In genomic region chr11:111355956-111356659, GRCh38 we compare ENCODE assay signal across 31 cellular contexts. TPM values are rescaled to one million over a fixed set of nuclear protein-coding genes. Genes with fewer than 3 reads are reported as not detected.
A peak's percentile ranks its signal among the peaks of the same experiment; 100 is the strongest.
DNase-seq lines count a peak whose midpoint lies in the region; ATAC-seq and TF ChIP-seq lines count a peak whose summit lies in the region.
"Had no signal": no experiment of that assay in that cellular context is flagged by ENCODE, and none has a peak within 500 bp of the region (broad histone marks: within the 10 kb centered on the region; RNA-seq: fewer than 3 reads in every experiment).

No MANE protein-coding gene starts in this region.

- no peak overlapping the region for H3K4me2 ChIP-seq in IMR-90 (ENCODE audit: low read depth, low read length)
- H3K4me2 ChIP-seq: KMS-11, SK-N-SH had no signal

- no peak overlapping the region for H3K4me3 ChIP-seq in IMR-90 (ENCODE audit: insufficient read depth, low read depth, low read length)
- no peak overlapping the region for H3K4me3 ChIP-seq in lung
- H3K4me3 ChIP-seq: colonic mucosa, upper lobe of left lung had no signal

- no peak overlapping the region for H3K4ac ChIP-seq in IMR-90 (ENCODE audit: low read depth, low read length)

- H2BK15ac ChIP-seq in IMR-90 (ENCODE audit: low read depth, low read length), result no peak overlapping the region

- 80% methylated on average over 1 of the region's 5 CpGs; no CpG with 5 or more reads in 1 of the 2 experiments for WGBS in IMR-90 (ENCODE audit: extremely low coverage in 2 of 2, insufficient read length in 1 of 2), 2 experiments
- WGBS in lung, 2 donors, result 68 to 73% methylated on average over 5 of the region's 5 CpGs

- no peaks in the 10 kb centered on the region; the same call in 1 of the 2 replicates for H3K9me1 ChIP-seq in IMR-90 (ENCODE audit: insufficient read depth, low read length)

- H3K9me3 ChIP-seq in IMR-90 (ENCODE audit: control insufficient read depth, insufficient read depth, low read length) (no peaks in the 10 kb centered on the region), lung (ENCODE audit: control insufficient read depth in 2 of 2, insufficient read depth in 1 of 2, low read length in 1 of 2) (no peaks in the 10 kb centered on the region)
- H3K9me3 ChIP-seq: BE2C, colonic mucosa, SK-N-SH, upper lobe of left lung had no signal

- H3K27ac ChIP-seq in IMR-90 (ENCODE audit: insufficient read depth, low read length), result no peak overlapping the region
- H3K27ac ChIP-seq in lung (ENCODE audit: low read depth in 1 of 2, low read length in 1 of 2), result no peak overlapping the region
- H3K27ac ChIP-seq: colonic mucosa, KMS-11, upper lobe of left lung had no signal

- no peak for TF ChIP-seq CTCF in IMR-90 (conservative IDR thresholded peaks at IDR 0.05; ENCODE audit: low read depth, low read length)
- TF ChIP-seq CTCF in lung (IDR thresholded peaks at IDR 0.05; ENCODE audit: control extremely low read depth, extremely low read depth), result no peak
- TF ChIP-seq CTCF in GM10266 (IDR thresholded peaks at IDR 0.05; ENCODE audit: control insufficient read depth, insufficient read depth, low read depth, missing control alignments), result no peak

- no peak overlapping the region for H4K5ac ChIP-seq in IMR-90 (ENCODE audit: low read depth, low read length)

- CTCF ChIA-PET in IMR-90 (lab: Yijun Ruan, JAX), result no interaction called here

- ATAC-seq in IMR-90 (ENCODE audit: low read depth), result no peak
- no peak for ATAC-seq in lung (ENCODE audit: insufficient read depth, low FRiP score)
- ATAC-seq: activated naive CD8-positive, alpha-beta T cell treated with anti-CD3 and anti-CD28 coated beads, Interleukin-2, amount 50 U/mL, for 24 hours; left cardiac atrium; stimulated activated effector memory CD8-positive, alpha-beta T cell treated with anti-CD3 and anti-CD28 coated beads, Interleukin-12 subunit alpha, Interleukin-12 subunit beta, amount 100 ng/mL, for 72 hours had no signal

- TF ChIP-seq POLR2A in IMR-90 (IDR thresholded peaks at IDR 0.05; ENCODE audit: low read depth, low read length), result no peak

- no peak overlapping the region for H3K56ac ChIP-seq in IMR-90 (ENCODE audit: extremely low read depth, insufficient read depth, low read length)

- no peaks in the 10 kb centered on the region for H3K36me3 ChIP-seq in IMR-90 (ENCODE audit: control insufficient read depth, insufficient read depth, low read length)
- H3K36me3 ChIP-seq in lung (ENCODE audit: control insufficient read depth in 2 of 2, insufficient read depth in 2 of 2, low read length in 2 of 2), result no peaks in the 10 kb centered on the region
- H3K36me3 ChIP-seq: BE2C, colonic mucosa, upper lobe of left lung had no signal

- in situ Hi-C loops in IMR-90 (cut with MboI; ENCODE audit: low sequenced_read_pairs), result no loop called here

- DNase-seq in DMS153 (lab: John Stamatoyannopoulos, UW), result peak; percentile 57
- no peak for DNase-seq in IMR-90
- peak; percentile 73 for DNase-seq in NCI-H748 (lab: John Stamatoyannopoulos, UW; ENCODE audit: unreplicated experiment)
- DNase-seq in lung (ENCODE audit: low spot score), result peak; percentile 20
- DNase-seq in amygdala (lab: John Stamatoyannopoulos, UW), result no peak
- no peak for DNase-seq in CD1c-positive myeloid dendritic cell (ENCODE audit: extremely low spot score)
- DNase-seq in GM10266 (ENCODE audit: extremely low spot score), result no peak
- no peak for DNase-seq in NCI-H2196 (lab: John Stamatoyannopoulos, UW; ENCODE audit: unreplicated experiment)
- DNase-seq: ACHN; activated CD4-positive, alpha-beta memory T cell treated with anti-CD3 and anti-CD28 coated beads for 36 hours; activated CD4-positive, CD25-positive, alpha-beta regulatory T cell treated with anti-CD3 and anti-CD28 coated beads, Interleukin-2, amount 50 U/mL, for 72 hours; activated naive CD4-positive, alpha-beta T cell; activated naive CD8-positive, alpha-beta T cell treated with anti-CD3 and anti-CD28 coated beads, Interleukin-2, amount 50 U/mL, for 24 hours; BE2C; CD8-positive, alpha-beta memory T cell; colonic mucosa; effector CD4-positive, alpha-beta T cell; hypothalamus; left cardiac atrium; NCI-H1694 treated with DMSO at 0.1 percent for 48 hours; nephron progenitor cell; SK-N-SH; stimulated activated CD4-positive, alpha-beta T cell treated with anti-CD3 and anti-CD28 coated beads, Interleukin-15, amount 100 ng/mL, for 24 hours; T-helper 2 cell; upper lobe of left lung had no signal

- no peak overlapping the region for H2AK5ac ChIP-seq in IMR-90 (ENCODE audit: low read depth, low read length)

- intact Hi-C loops in IMR-90 (cut with micrococcal nuclease), result no loop called here

- H3K4me1 ChIP-seq in IMR-90 (ENCODE audit: control insufficient read depth, insufficient read depth, low read length), result no peaks in the 10 kb centered on the region
- H3K4me1 ChIP-seq in lung (ENCODE audit: control insufficient read depth in 2 of 2, insufficient read depth in 2 of 2, low read length in 2 of 2), result peaks cover 0 to 1% of the 10 kb centered on the region in 2 donors
- H3K4me1 ChIP-seq: BE2C, colonic mucosa, upper lobe of left lung had no signal

- no peak overlapping the region for H2BK20ac ChIP-seq in IMR-90 (ENCODE audit: low read depth, low read length)

- no peak overlapping the region for H3K18ac ChIP-seq in IMR-90 (ENCODE audit: low read depth, low read length)

- H2BK120ac ChIP-seq in IMR-90 (ENCODE audit: low read depth, low read length), result no peak overlapping the region

- H3K79me1 ChIP-seq in IMR-90 (ENCODE audit: low read depth in 1 of 2, low read length in 2 of 2), result no peaks in the 10 kb centered on the region

- no peak overlapping the region for H4K8ac ChIP-seq in IMR-90 (ENCODE audit: low read depth in 2 of 2, low read length in 2 of 2)

- POLR2A ChIA-PET in IMR-90 (lab: Charles Lee; ENCODE audit: unreplicated experiment), result no interaction called here

- no peak overlapping the region for H3K9ac ChIP-seq in IMR-90 (ENCODE audit: low read depth, low read length)
- H3K9ac ChIP-seq: KMS-11, SK-N-SH had no signal

- peak overlapping the region; percentile 1 for H2AK9ac ChIP-seq in IMR-90 (replicated peaks; ENCODE audit: low read depth, low read length, poor library complexity)

- no peak overlapping the region for H2BK5ac ChIP-seq in IMR-90 (ENCODE audit: low read depth, low read length, poor library complexity, severe bottlenecking)

- no TSS peak for BruUV-seq in IMR-90 (replicated peaks; lab: Mats Ljungman, UMichigan)

- H3K27me3 ChIP-seq in IMR-90 (ENCODE audit: control insufficient read depth, insufficient read depth, low read length) (peaks cover 26% of the 10 kb centered on the region), lung (ENCODE audit: control insufficient read depth, insufficient read depth) (no peaks in the 10 kb centered on the region)
- H3K27me3 ChIP-seq: colonic mucosa, upper lobe of left lung had no signal

- dilution Hi-C loops in IMR-90 (cut with HindIII; ENCODE audit: low sequenced_read_pairs, unreplicated experiment), result no loop called here

- no peak overlapping the region for H3K14ac ChIP-seq in IMR-90 (replicated peaks; ENCODE audit: low read depth, low read length)

- H4K91ac ChIP-seq in IMR-90 (ENCODE audit: insufficient read depth, low read depth, low read length), result no peak overlapping the region

- H2AFZ ChIP-seq in IMR-90 (replicated peaks; ENCODE audit: low read length, poor library complexity), result no peak overlapping the region

- H4K20me1 ChIP-seq in IMR-90 (ENCODE audit: insufficient read depth, low read length), result no peaks in the 10 kb centered on the region

- no peak for TF ChIP-seq RAD21 in IMR-90 (IDR thresholded peaks at IDR 0.05; ENCODE audit: low read length)

- no peak overlapping the region for H3K23ac ChIP-seq in IMR-90 (ENCODE audit: low read depth, low read length)

TF ChIP-seq in IMR-90, 13 proteins besides CTCF, POLR2A, EP300 and RAD21:
- TF ChIP-seq NFE2L2 (IDR thresholded peaks at IDR 0.05; ENCODE audit: low read depth, low read length) (no peak), SMC3 (IDR thresholded peaks at IDR 0.05; ENCODE audit: low read depth, low read length) (no peak), FOS (IDR thresholded peaks at IDR 0.05; ENCODE audit: low read depth, low read length) (no peak)

RNA-seq across cellular contexts. Expression of gene POU2AF1, which starts 23.0 kb away (rescaled TPM):
- total RNA-seq in IMR-90 (2012; rRNA removed) (not detected in 2 replicates), lung (1 to 10 TPM; 5.8 to 6.9 TPM)
- polyA plus RNA-seq in IMR-90 (2012; rRNA removed) (not detected in 2 replicates), lung (1 to 10 TPM; 2.0 to 3.1 TPM)
- polyA plus RNA-seq in IMR-90 (2012; cell fraction: cytosol; rRNA removed), result not detected in 2 replicates
- 0.02 TPM in 1 of 2 replicates, not detected in the other for polyA plus RNA-seq in IMR-90 (2012; cell fraction: nucleus; rRNA removed; ENCODE audit: low replicate concordance)
- total RNA-seq: H1, lung microvascular endothelial cell, osteocyte had no signal
- polyA plus RNA-seq: CD8-positive, alpha-beta memory T cell; H1 had no signal

RNA-seq across cellular contexts. Expression of gene POU2AF3, which starts 57.8 kb away (rescaled TPM):
- total RNA-seq in IMR-90 (2012; rRNA removed), result not detected in 2 replicates
- 0.17 TPM in 1 of 2 replicates, not detected in the other for polyA plus RNA-seq in IMR-90 (2012; rRNA removed)
- polyA plus RNA-seq in IMR-90 (2012; cell fraction: cytosol; rRNA removed), result 0.04 TPM in 1 of 2 replicates, not detected in the other
- 0.32 and 0.77 TPM in 2 replicates for polyA plus RNA-seq in IMR-90 (2012; cell fraction: nucleus; rRNA removed; ENCODE audit: low replicate concordance)
- 1 to 10 TPM; 1.5 to 4.2 TPM for total RNA-seq in lung
- 1 to 10 TPM; 2.0 to 5.4 TPM for polyA plus RNA-seq in lung
- total RNA-seq: activated CD4-positive, alpha-beta memory T cell treated with anti-CD3 and anti-CD28 coated beads for 36 hours; cardiac septum; CD8-positive, alpha-beta memory T cell; lung microvascular endothelial cell; osteocyte had no signal
- polyA plus RNA-seq: CD8-positive, alpha-beta memory T cell had no signal

Comparison
In these comparisons a context has a peak if more than half of its experiments do, and no peak if none do; other contexts are left out.
1. DNase-seq: peak in DMS153 (single experiment), NCI-H748 (single experiment) and lung (single experiment); none in IMR-90 (single experiment), amygdala (0 of 56), CD1c-positive myeloid dendritic cell (single experiment), GM10266 (single experiment) and NCI-H2196 (single experiment).